10 cellular contexts compared by ENCODE assay signal in the genomic region with DNA sequence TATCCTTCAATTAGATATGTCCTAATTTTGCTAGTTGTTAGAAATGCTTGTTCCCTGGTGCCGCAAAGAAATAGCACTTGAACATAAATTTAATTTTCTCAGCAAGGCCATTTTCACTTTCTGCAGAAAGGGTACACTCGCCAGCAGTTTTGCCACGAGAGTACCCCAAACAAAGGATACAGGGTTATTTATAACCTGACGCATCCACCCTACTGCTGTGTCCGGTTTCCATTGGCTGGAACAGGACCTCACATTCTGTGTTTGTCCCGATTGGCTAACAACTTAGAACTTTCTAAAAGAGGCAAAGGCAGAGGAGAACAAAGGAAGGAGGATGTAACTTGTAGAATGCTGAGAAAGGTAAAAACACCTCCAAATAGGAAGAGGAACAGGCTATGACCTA. TPM values are rescaled to one million over a fixed set of nuclear protein-coding genes. Genes with fewer than 3 reads are reported as not detected.
DNase-seq lines count a peak whose midpoint lies in the region; ATAC-seq, FAIRE-seq and TF ChIP-seq lines count a peak whose summit lies in the region.
"Not testable (repeated sequence)": the region's sequence is repeated elsewhere in the genome, so short reads cannot be mapped to it uniquely, and the experiment has no call there.
"Had no signal": no experiment of that assay in that cellular context is flagged by ENCODE, and none has a peak within 500 bp of the region (broad histone marks: within the 10 kb centered on the region; RNA-seq: fewer than 3 reads in every experiment).

No MANE protein-coding gene starts in this region.

- not testable (repeated sequence) for H3K9me1 ChIP-seq in K562 (ENCODE audit: control insufficient read depth, insufficient read depth, low read length)

- DNase-seq in GM12891 (ENCODE audit: insufficient read length, low spot score); T-helper 2 cell treated with Interferon-gamma antibody and Interleukin-4, amounts not matched to agents 5 μg/mL and 100 μg/mL, for 36 hours (ENCODE audit: low spot score); activated T-helper 1 cell treated with anti-CD3 and anti-CD28 coated beads, Interleukin-12 subunit alpha, Interleukin-12 subunit beta, Interleukin-2, Interleukin-4 antibody, amounts not matched to agents 30 ng/mL and 10 ng/mL and 1 ng/mL, durations not matched to agents 14 hours and 24 hours and 36 hours (ENCODE audit: low spot score); K562 (ENCODE audit: extremely low read depth in 1 of 4, low spot score in 3 of 4); mesothelial cell of epicardium (ENCODE audit: low spot score in 2 of 2, unreplicated experiment in 2 of 2); natural killer cell treated with Interleukin-12 subunit alpha and Interleukin-12 subunit beta and Interleukin-15 and Interleukin-18, amount 100 ng/mL, for 72 hours (ENCODE audit: low spot score); smooth muscle cell (lab: John Stamatoyannopoulos, UW; ENCODE audit: unreplicated experiment): not testable (repeated sequence)

- H3K27ac ChIP-seq in K562 (ENCODE audit: extremely low read depth, low read depth, low read length); smooth muscle cell (ENCODE audit: low read depth): not testable (repeated sequence)

- FAIRE-seq in GM12891 (lab: Jason Lieb, UNC), result peak; percentile 23
- not testable (repeated sequence) for FAIRE-seq in K562 (lab: Jason Lieb, UNC)

- 81% methylated on average over 6 of the region's 6 CpGs for WGBS in K562 (ENCODE audit: insufficient coverage, low coverage, missing lambda C conversion rate)
- 93% methylated on average over 6 of the region's 6 CpGs for WGBS in smooth muscle cell (ENCODE audit: low lambda C conversion rate)

- not testable (repeated sequence) for H2AFZ ChIP-seq in K562 (ENCODE audit: low read depth, low read length)
- H2AFZ ChIP-seq in smooth muscle cell (ENCODE audit: low read depth), result peak overlapping the region; percentile 47

- H4K20me1 ChIP-seq in K562 (replicated peaks; ENCODE audit: control insufficient read depth, insufficient read depth, low read length); smooth muscle cell (ENCODE audit: low read depth): not testable (repeated sequence)

- peaks cover 12 to 13% of the 10 kb centered on the region in 2 experiments; a peak in 4 of 5 replicates for H3K4me1 ChIP-seq in K562 (replicated peaks in 1 of 2; ENCODE audit: control insufficient read depth in 2 of 2, insufficient read depth in 2 of 2, low read length in 2 of 2)
- H3K4me1 ChIP-seq in smooth muscle cell (ENCODE audit: low read depth), result not testable (repeated sequence)

- not testable (repeated sequence) for ATAC-seq in K562; natural killer cell treated with Interleukin-12 subunit alpha and Interleukin-12 subunit beta and Interleukin-15 and Interleukin-18, amount 100 ng/mL, for 72 hours

- H3K9me3 ChIP-seq in K562 (replicated peaks; ENCODE audit: control insufficient read depth, insufficient read depth, low read depth, low read length), result peaks cover 18% of the 10 kb centered on the region
- not testable (repeated sequence) for H3K9me3 ChIP-seq in smooth muscle cell (replicated peaks; ENCODE audit: low read depth)

- H3K36me3 ChIP-seq in K562 (ENCODE audit: control insufficient read depth, insufficient read depth, low read length), result peaks cover 39% of the 10 kb centered on the region
- H3K36me3 ChIP-seq in smooth muscle cell (ENCODE audit: low read depth), result not testable (repeated sequence)

- H3K4me3 Mint-ChIP-seq in T-helper 2 cell treated with Interferon-gamma antibody and Interleukin-4, amounts not matched to agents 5 μg/mL and 100 μg/mL, for 36 hours, result peak overlapping the region; percentile 54
- peak overlapping the region; percentile 70 for H3K4me3 Mint-ChIP-seq in activated T-helper 1 cell treated with anti-CD3 and anti-CD28 coated beads, Interleukin-12 subunit alpha, Interleukin-12 subunit beta, Interleukin-2, Interleukin-4 antibody, amounts not matched to agents 30 ng/mL and 10 ng/mL and 1 ng/mL, durations not matched to agents 14 hours and 24 hours and 36 hours
- peak overlapping the region; percentile 54 for H3K4me3 Mint-ChIP-seq in mesothelial cell of epicardium
- peak overlapping the region; percentile 44 for H3K4me3 Mint-ChIP-seq in natural killer cell treated with Interleukin-12 subunit alpha and Interleukin-12 subunit beta and Interleukin-15 and Interleukin-18, amount 100 ng/mL, for 72 hours

- not testable (repeated sequence) for H3K27ac Mint-ChIP-seq in T-helper 2 cell treated with Interferon-gamma antibody and Interleukin-4, amounts not matched to agents 5 μg/mL and 100 μg/mL, for 36 hours; activated T-helper 1 cell treated with anti-CD3 and anti-CD28 coated beads, Interleukin-12 subunit alpha, Interleukin-12 subunit beta, Interleukin-2, Interleukin-4 antibody, amounts not matched to agents 30 ng/mL and 10 ng/mL and 1 ng/mL, durations not matched to agents 14 hours and 24 hours and 36 hours; mesothelial cell of epicardium; natural killer cell treated with Interleukin-12 subunit alpha and Interleukin-12 subunit beta and Interleukin-15 and Interleukin-18, amount 100 ng/mL, for 72 hours

- not testable (repeated sequence) for TF ChIP-seq CTCF in K562 (IDR thresholded peaks at IDR 0.05 in 2 of 3, conservative IDR thresholded peaks at IDR 0.05 in 1 of 3; ENCODE audit: insufficient read depth in 2 of 3, low read depth in 1 of 3, low read length in 3 of 3); mesothelial cell of epicardium (IDR thresholded peaks at IDR 0.05; ENCODE audit: unreplicated experiment); smooth muscle cell (IDR thresholded peaks at IDR 0.05; ENCODE audit: borderline replicate concordance, insufficient read depth, poor library complexity, severe bottlenecking)

- POLR2A ChIA-PET in K562 (lab: Yijun Ruan, JAX), result interaction anchor here (0.8 to 12.8 kb wide), 4 partner anchors 8 to 49 kb away, joined by 4 to 289 read pairs (median 68); a partner anchor contains a TSS

- H3K9ac ChIP-seq in K562 (ENCODE audit: insufficient read depth in 1 of 2, low read depth in 2 of 2, low read length in 2 of 2); smooth muscle cell (ENCODE audit: low read depth): not testable (repeated sequence)

- not testable (repeated sequence) for H3F3A ChIP-seq in smooth muscle cell (ENCODE audit: low read depth)

- intact Hi-C loops in activated T-helper 1 cell treated with anti-CD3 and anti-CD28 coated beads, Interleukin-12 subunit alpha, Interleukin-12 subunit beta, Interleukin-2, Interleukin-4 antibody, amounts not matched to agents 30 ng/mL and 10 ng/mL and 1 ng/mL, durations not matched to agents 14 hours and 24 hours and 36 hours (cut with micrococcal nuclease), result not testable (repeated sequence)
- intact Hi-C loops in K562 (cut with micrococcal nuclease), result loop anchor here (2.0 kb wide), 1 partner anchor 37 kb away; no protein-coding TSS in a partner anchor

- peaks cover 11% of the 10 kb centered on the region for H3K36me3 Mint-ChIP-seq in T-helper 2 cell treated with Interferon-gamma antibody and Interleukin-4, amounts not matched to agents 5 μg/mL and 100 μg/mL, for 36 hours (ENCODE audit: low read depth)
- H3K36me3 Mint-ChIP-seq in activated T-helper 1 cell treated with anti-CD3 and anti-CD28 coated beads, Interleukin-12 subunit alpha, Interleukin-12 subunit beta, Interleukin-2, Interleukin-4 antibody, amounts not matched to agents 30 ng/mL and 10 ng/mL and 1 ng/mL, durations not matched to agents 14 hours and 24 hours and 36 hours (ENCODE audit: low read depth), result peaks cover 15% of the 10 kb centered on the region
- H3K36me3 Mint-ChIP-seq in mesothelial cell of epicardium, result peaks cover 17% of the 10 kb centered on the region
- peaks cover 25% of the 10 kb centered on the region for H3K36me3 Mint-ChIP-seq in natural killer cell treated with Interleukin-12 subunit alpha and Interleukin-12 subunit beta and Interleukin-15 and Interleukin-18, amount 100 ng/mL, for 72 hours

- TF ChIP-seq EP300 in K562 (IDR thresholded peaks at IDR 0.05; ENCODE audit: low read length), result not testable (repeated sequence)

- not testable (repeated sequence) for TF ChIP-seq POLR2A in GM12891 (IDR thresholded peaks at IDR 0.05; ENCODE audit: low read depth, low read length); K562 (conservative IDR thresholded peaks at IDR 0.05)

- peaks cover 11% of the 10 kb centered on the region for H3K4me1 Mint-ChIP-seq in T-helper 2 cell treated with Interferon-gamma antibody and Interleukin-4, amounts not matched to agents 5 μg/mL and 100 μg/mL, for 36 hours (ENCODE audit: low read depth)
- H3K4me1 Mint-ChIP-seq in activated T-helper 1 cell treated with anti-CD3 and anti-CD28 coated beads, Interleukin-12 subunit alpha, Interleukin-12 subunit beta, Interleukin-2, Interleukin-4 antibody, amounts not matched to agents 30 ng/mL and 10 ng/mL and 1 ng/mL, durations not matched to agents 14 hours and 24 hours and 36 hours (ENCODE audit: low read depth); mesothelial cell of epicardium: not testable (repeated sequence)
- peaks cover 8 to 11% of the 10 kb centered on the region in 2 donors for H3K4me1 Mint-ChIP-seq in natural killer cell treated with Interleukin-12 subunit alpha and Interleukin-12 subunit beta and Interleukin-15 and Interleukin-18, amount 100 ng/mL, for 72 hours (ENCODE audit: low read depth in 2 of 2)

- TF ChIP-seq RAD21 in K562 (CRISPR knock-in tag; conservative IDR thresholded peaks at IDR 0.05 in 1 of 2, IDR thresholded peaks at IDR 0.05 in 1 of 2), result not testable (repeated sequence)

- CTCF ChIA-PET in K562 (lab: Yijun Ruan, JAX; ENCODE audit: low intra/inter-chr PET ratio), result interaction anchor here (0.8 to 2.4 kb wide), 3 partner anchors 10 to 77 kb away, joined by 5 to 18 read pairs (median 8); a partner anchor contains a TSS

- peaks cover 27% of the 10 kb centered on the region for H3K79me2 ChIP-seq in K562 (ENCODE audit: control insufficient read depth, insufficient read depth, low read length)
- not testable (repeated sequence) for H3K79me2 ChIP-seq in smooth muscle cell (ENCODE audit: low read depth)

- peaks cover 16% of the 10 kb centered on the region for H3K9me3 Mint-ChIP-seq in T-helper 2 cell treated with Interferon-gamma antibody and Interleukin-4, amounts not matched to agents 5 μg/mL and 100 μg/mL, for 36 hours
- H3K9me3 Mint-ChIP-seq in activated T-helper 1 cell treated with anti-CD3 and anti-CD28 coated beads, Interleukin-12 subunit alpha, Interleukin-12 subunit beta, Interleukin-2, Interleukin-4 antibody, amounts not matched to agents 30 ng/mL and 10 ng/mL and 1 ng/mL, durations not matched to agents 14 hours and 24 hours and 36 hours, result peaks cover 17% of the 10 kb centered on the region
- peaks cover 17% of the 10 kb centered on the region for H3K9me3 Mint-ChIP-seq in mesothelial cell of epicardium
- not testable (repeated sequence) for H3K9me3 Mint-ChIP-seq in natural killer cell treated with Interleukin-12 subunit alpha and Interleukin-12 subunit beta and Interleukin-15 and Interleukin-18, amount 100 ng/mL, for 72 hours

- in situ Hi-C loops in K562 (cut with MboI), result not testable (repeated sequence)

- BruUV-seq in K562 (replicated peaks; lab: Mats Ljungman, UMichigan), result not testable (repeated sequence)

- peaks cover 16% of the 10 kb centered on the region for H3K27me3 Mint-ChIP-seq in T-helper 2 cell treated with Interferon-gamma antibody and Interleukin-4, amounts not matched to agents 5 μg/mL and 100 μg/mL, for 36 hours (ENCODE audit: low read depth)
- H3K27me3 Mint-ChIP-seq in activated T-helper 1 cell treated with anti-CD3 and anti-CD28 coated beads, Interleukin-12 subunit alpha, Interleukin-12 subunit beta, Interleukin-2, Interleukin-4 antibody, amounts not matched to agents 30 ng/mL and 10 ng/mL and 1 ng/mL, durations not matched to agents 14 hours and 24 hours and 36 hours (ENCODE audit: insufficient read depth), result peaks cover 14% of the 10 kb centered on the region
- H3K27me3 Mint-ChIP-seq in mesothelial cell of epicardium (ENCODE audit: low read depth), result peaks cover 35% of the 10 kb centered on the region
- H3K27me3 Mint-ChIP-seq in natural killer cell treated with Interleukin-12 subunit alpha and Interleukin-12 subunit beta and Interleukin-15 and Interleukin-18, amount 100 ng/mL, for 72 hours, result peaks cover 12 to 14% of the 10 kb centered on the region in 2 donors

- H3K4me3 ChIP-seq in K562, smooth muscle cell: not testable (repeated sequence)

- H3K4me2 ChIP-seq in K562 (ENCODE audit: insufficient read depth, low read length); smooth muscle cell: not testable (repeated sequence)

- H3K27me3 ChIP-seq in K562 (ENCODE audit: control insufficient read depth in 2 of 2, insufficient read depth in 2 of 2, low read length in 2 of 2), result not testable (repeated sequence)
- H3K27me3 ChIP-seq in smooth muscle cell (ENCODE audit: low read depth), result peaks cover 37% of the 10 kb centered on the region

RNA-seq across cellular contexts. Expression of a gene that starts 1.4 kb away (rescaled TPM):
- polyA plus RNA-seq in GM12891 (2012; ENCODE audit: low read depth, missing spikeins), result 0.82 TPM
- 2.5 and 2.7 TPM in 2 replicates for total RNA-seq in activated T-helper 1 cell treated with anti-CD3 and anti-CD28 coated beads, Interleukin-12 subunit alpha, Interleukin-12 subunit beta, Interleukin-2, Interleukin-4 antibody, amounts not matched to agents 30 ng/mL and 10 ng/mL and 1 ng/mL, durations not matched to agents 14 hours and 24 hours and 36 hours
- 24.8 and 77.6 TPM in 2 replicates for total RNA-seq in K562 (2011; cell fraction: chromatin; rRNA removed; ENCODE audit: low replicate concordance)
- 23.0 and 29.5 TPM in 2 replicates for total RNA-seq in K562 (2011; cell fraction: nucleolus; rRNA removed)
- 45.8 and 57.4 TPM in 2 replicates for total RNA-seq in K562 (2011; cell fraction: nucleoplasm; rRNA removed)
- total RNA-seq in K562 (2014; rRNA removed) (7.7 and 8.4 TPM in 2 replicates), K562 (2014; rRNA removed; fragmentation: Illumina TruSeq; extraction: Trizol) (17.1 and 20.5 TPM in 2 replicates), K562 (2015; rRNA removed; fragmentation: Illumina TruSeq; extraction: Trizol) (19.6 and 20.7 TPM in 2 replicates), K562 (2021) (18.7 and 20.0 TPM in 2 replicates), mesothelial cell of epicardium (6.0 to 6.9 TPM (median 6.4 TPM) in 3 replicates), smooth muscle cell (3.3 and 4.3 TPM in 2 replicates)
- polyA plus RNA-seq in K562 (2011; rRNA removed) (27.5 TPM in 2 replicates), K562 (2014; fragmentation: Illumina TruSeq; extraction: Trizol) (14.1 and 18.0 TPM in 2 replicates), K562 (2014; fragmentation: Nextera tagmentation; extraction: Ambion mirVana) (10 to 100 TPM; 24.0 to 29.9 TPM), K562 (2014; rRNA removed) (11.7 and 13.5 TPM in 2 replicates), smooth muscle cell (2.2 and 3.0 TPM in 2 replicates)
- 8.2 and 20.0 TPM in 2 replicates for polyA plus RNA-seq in K562 (2011; cell fraction: cytosol; rRNA removed)
- polyA plus RNA-seq in K562 (2011; cell fraction: nucleus; rRNA removed), result 21.5 and 27.4 TPM in 2 replicates
- 7.6 and 9.8 TPM in 2 replicates for polyA plus RNA-seq in K562 (2012)
- polyA minus RNA-seq in K562 (2011; rRNA and poly(A)+ RNA removed), result 88.0 and 103 TPM in 2 replicates
- 22.2 and 28.7 TPM in 2 replicates for polyA minus RNA-seq in K562 (2011; cell fraction: cytosol; rRNA and poly(A)+ RNA removed)
- 24.2 and 40.0 TPM in 2 replicates for polyA minus RNA-seq in K562 (2011; cell fraction: nucleus; rRNA and poly(A)+ RNA removed)
- 1 to 10 TPM; 3.3 to 4.1 TPM for total RNA-seq in natural killer cell treated with Interleukin-12 subunit alpha and Interleukin-12 subunit beta and Interleukin-15 and Interleukin-18, amount 100 ng/mL, for 72 hours

RNA-seq across cellular contexts. Expression of a gene that starts 10.2 kb away (rescaled TPM):
- polyA plus RNA-seq in GM12891 (2012; ENCODE audit: low read depth, missing spikeins), result not detected
- total RNA-seq in activated T-helper 1 cell treated with anti-CD3 and anti-CD28 coated beads, Interleukin-12 subunit alpha, Interleukin-12 subunit beta, Interleukin-2, Interleukin-4 antibody, amounts not matched to agents 30 ng/mL and 10 ng/mL and 1 ng/mL, durations not matched to agents 14 hours and 24 hours and 36 hours, result not detected in 2 replicates
- 19.9 and 41.5 TPM in 2 replicates for total RNA-seq in K562 (2011; cell fraction: chromatin; rRNA removed; ENCODE audit: low replicate concordance)
- 18.2 and 19.2 TPM in 2 replicates for total RNA-seq in K562 (2011; cell fraction: nucleolus; rRNA removed)
- 14.1 and 20.2 TPM in 2 replicates for total RNA-seq in K562 (2011; cell fraction: nucleoplasm; rRNA removed)
- total RNA-seq in K562 (2014; rRNA removed) (19.0 and 19.8 TPM in 2 replicates), K562 (2014; rRNA removed; fragmentation: Illumina TruSeq; extraction: Trizol) (36.3 and 37.4 TPM in 2 replicates), K562 (2015; rRNA removed; fragmentation: Illumina TruSeq; extraction: Trizol) (35.8 and 38.2 TPM in 2 replicates), K562 (2021) (23.4 and 24.4 TPM in 2 replicates), mesothelial cell of epicardium (0.16 TPM in 1 of 3 replicates, not detected in the others), smooth muscle cell (not detected in 2 replicates)
- polyA plus RNA-seq in K562 (2011; rRNA removed) (20.8 and 23.4 TPM in 2 replicates), K562 (2014; fragmentation: Illumina TruSeq; extraction: Trizol) (33.4 and 40.8 TPM in 2 replicates), K562 (2014; fragmentation: Nextera tagmentation; extraction: Ambion mirVana) (10 to 100 TPM; 28.6 to 38.6 TPM), K562 (2014; rRNA removed) (21.8 and 23.6 TPM in 2 replicates), smooth muscle cell (0.21 TPM in 1 of 2 replicates, not detected in the other)
- 5.9 and 10.8 TPM in 2 replicates for polyA plus RNA-seq in K562 (2011; cell fraction: cytosol; rRNA removed)
- 9.1 and 16.6 TPM in 2 replicates for polyA plus RNA-seq in K562 (2011; cell fraction: nucleus; rRNA removed)
- polyA plus RNA-seq in K562 (2012), result 18.8 and 30.8 TPM in 2 replicates
- 24.3 and 38.9 TPM in 2 replicates for polyA minus RNA-seq in K562 (2011; rRNA and poly(A)+ RNA removed)
- polyA minus RNA-seq in K562 (2011; cell fraction: cytosol; rRNA and poly(A)+ RNA removed), result 8.9 and 9.6 TPM in 2 replicates
- polyA minus RNA-seq in K562 (2011; cell fraction: nucleus; rRNA and poly(A)+ RNA removed), result 8.9 and 22.7 TPM in 2 replicates
- total RNA-seq in natural killer cell treated with Interleukin-12 subunit alpha and Interleukin-12 subunit beta and Interleukin-15 and Interleukin-18, amount 100 ng/mL, for 72 hours, result not detected
- total RNA-seq: CD8-positive, alpha-beta memory T cell had no signal
- polyA plus RNA-seq: CD8-positive, alpha-beta memory T cell had no signal

RNA-seq across cellular contexts. Expression of a gene that starts 49.2 kb away (rescaled TPM):
- polyA plus RNA-seq in GM12891 (2012; ENCODE audit: low read depth, missing spikeins), result 1.7 TPM
- not detected in 2 replicates for total RNA-seq in activated T-helper 1 cell treated with anti-CD3 and anti-CD28 coated beads, Interleukin-12 subunit alpha, Interleukin-12 subunit beta, Interleukin-2, Interleukin-4 antibody, amounts not matched to agents 30 ng/mL and 10 ng/mL and 1 ng/mL, durations not matched to agents 14 hours and 24 hours and 36 hours
- total RNA-seq in K562 (2011; cell fraction: chromatin; rRNA removed; ENCODE audit: low replicate concordance), result 1,035 and 1,246 TPM in 2 replicates
- total RNA-seq in K562 (2011; cell fraction: nucleolus; rRNA removed), result 1,013 and 1,088 TPM in 2 replicates
- 943 and 1,014 TPM in 2 replicates for total RNA-seq in K562 (2011; cell fraction: nucleoplasm; rRNA removed)
- 968 and 1,107 TPM in 2 replicates for total RNA-seq in K562 (2014; rRNA removed)
- 993 and 1,024 TPM in 2 replicates for total RNA-seq in K562 (2014; rRNA removed; fragmentation: Illumina TruSeq; extraction: Trizol)
- 1,048 and 1,089 TPM in 2 replicates for total RNA-seq in K562 (2015; rRNA removed; fragmentation: Illumina TruSeq; extraction: Trizol)
- total RNA-seq in K562 (2021), result 1,138 and 1,201 TPM in 2 replicates
- 2,141 and 2,474 TPM in 2 replicates for polyA plus RNA-seq in K562 (2011; rRNA removed)
- polyA plus RNA-seq in K562 (2011; cell fraction: cytosol; rRNA removed), result 2,488 and 2,726 TPM in 2 replicates
- polyA plus RNA-seq in K562 (2011; cell fraction: nucleus; rRNA removed), result 3,679 and 4,057 TPM in 2 replicates
- polyA plus RNA-seq in K562 (2012), result 1,108 and 1,453 TPM in 2 replicates
- polyA plus RNA-seq in K562 (2014; fragmentation: Illumina TruSeq; extraction: Trizol), result 1,536 and 1,589 TPM in 2 replicates
- polyA plus RNA-seq in K562 (2014; fragmentation: Nextera tagmentation; extraction: Ambion mirVana), result 1,000 to 10,000 TPM in 1 of 2 experiments, 100 to 1,000 TPM in 1; 662 to 1,142 TPM
- 1,519 and 1,644 TPM in 2 replicates for polyA plus RNA-seq in K562 (2014; rRNA removed)
- 1,022 and 1,144 TPM in 2 replicates for polyA minus RNA-seq in K562 (2011; rRNA and poly(A)+ RNA removed)
- polyA minus RNA-seq in K562 (2011; cell fraction: cytosol; rRNA and poly(A)+ RNA removed), result 512 and 653 TPM in 2 replicates
- polyA minus RNA-seq in K562 (2011; cell fraction: nucleus; rRNA and poly(A)+ RNA removed), result 275 and 419 TPM in 2 replicates
- not detected in 3 replicates for total RNA-seq in mesothelial cell of epicardium
- total RNA-seq in natural killer cell treated with Interleukin-12 subunit alpha and Interleukin-12 subunit beta and Interleukin-15 and Interleukin-18, amount 100 ng/mL, for 72 hours, result under 1 TPM in 1 of 2 donors, not detected in 1; 0.93 TPM
- total RNA-seq in smooth muscle cell, result not detected in 2 replicates
- polyA plus RNA-seq in smooth muscle cell, result not detected in 2 replicates
- total RNA-seq: Caco-2; CD8-positive, alpha-beta memory T cell; HFFc6 had no signal
- polyA plus RNA-seq: CD8-positive, alpha-beta memory T cell had no signal

Comparison
In these comparisons a context has a peak if more than half of its experiments do, and no peak if none do; other contexts are left out.
1. RNA of a gene that starts 10.2 kb away (total RNA-seq): 14.1 to 41.5 TPM in K562; 0.16 TPM in mesothelial cell of epicardium, not detected in activated T-helper 1 cell treated with anti-CD3 and anti-CD28 coated beads, Interleukin-12 subunit alpha, Interleukin-12 subunit beta, Interleukin-2, Interleukin-4 antibody, amounts not matched to agents 30 ng/mL and 10 ng/mL and 1 ng/mL, durations not matched to agents 14 hours and 24 hours and 36 hours, not detected in natural killer cell treated with Interleukin-12 subunit alpha and Interleukin-12 subunit beta and Interleukin-15 and Interleukin-18, amount 100 ng/mL, for 72 hours and not detected in smooth muscle cell; every median in the first group is over 10 times any median in the second.
2. RNA of a gene that starts 49.2 kb away (total RNA-seq): 943 to 1,246 TPM in K562; 0.93 TPM in natural killer cell treated with Interleukin-12 subunit alpha and Interleukin-12 subunit beta and Interleukin-15 and Interleukin-18, amount 100 ng/mL, for 72 hours, not detected in mesothelial cell of epicardium, not detected in activated T-helper 1 cell treated with anti-CD3 and anti-CD28 coated beads, Interleukin-12 subunit alpha, Interleukin-12 subunit beta, Interleukin-2, Interleukin-4 antibody, amounts not matched to agents 30 ng/mL and 10 ng/mL and 1 ng/mL, durations not matched to agents 14 hours and 24 hours and 36 hours and not detected in smooth muscle cell; every median in the first group is over 100 times any median in the second.
3. Peak in every context shown above with its lines, with median percentiles within 50 percentile points of each other: H3K4me3 Mint-ChIP-seq.